1 cellular context compared by ENCODE assay signal in the genomic region with DNA sequence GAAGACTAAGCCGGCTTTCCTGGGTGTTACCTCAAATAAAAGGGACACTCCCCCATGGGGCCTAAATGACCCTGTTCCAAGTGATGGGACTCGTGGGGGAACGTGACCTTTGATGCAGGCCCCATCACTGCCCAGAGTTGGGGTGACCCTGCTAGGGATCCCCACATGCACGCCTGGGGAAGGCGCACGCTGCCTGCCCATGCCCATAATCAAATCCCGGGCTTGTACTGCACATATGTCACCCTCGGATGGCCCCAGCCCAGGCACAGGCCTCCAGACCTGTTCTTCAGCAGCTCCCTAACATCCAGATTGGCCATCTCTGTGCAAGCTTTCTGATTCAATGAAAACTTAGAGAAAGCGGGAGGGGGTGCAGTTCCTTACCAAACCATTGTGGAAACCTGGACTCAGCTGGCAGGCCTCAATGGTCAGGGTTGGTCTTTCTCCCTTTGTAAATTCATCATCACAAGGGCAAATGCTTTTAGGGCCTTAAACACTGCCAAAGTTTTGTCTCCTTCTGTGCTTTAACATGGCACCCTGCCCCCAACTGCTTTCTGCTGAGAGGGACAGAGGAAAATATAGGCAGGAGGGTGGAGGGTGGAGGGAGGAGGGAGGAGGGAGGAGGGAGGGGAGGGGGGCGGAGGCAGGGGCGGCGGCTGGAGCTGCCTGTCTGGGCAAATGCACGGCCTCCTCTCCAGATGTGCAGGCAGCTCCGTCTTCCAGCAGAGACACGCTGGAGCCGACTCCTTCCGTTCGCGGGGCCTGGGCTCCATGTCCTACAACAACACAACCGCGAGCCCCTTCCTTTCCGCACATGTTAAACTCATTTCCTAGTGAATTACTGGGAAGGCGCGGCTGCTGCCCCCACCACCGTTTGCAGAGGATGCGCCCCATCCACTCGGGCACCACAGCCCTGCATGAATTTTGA.
TF ChIP-seq lines count a peak whose summit lies in the region.

No MANE protein-coding gene starts in this region.

TF ChIP-seq in HepG2, 621 proteins besides CTCF, POLR2A, EP300 and RAD21 (continued from another document):
- TF ChIP-seq ATF7 (IDR thresholded peaks at IDR 0.05) (no peak), ATF7 (CRISPR knock-in tag; IDR thresholded peaks at IDR 0.05) (no peak), FOXA1 (IDR thresholded peaks at IDR 0.05) (no peak), FOXA1 (CRISPR knock-in tag; IDR thresholded peaks at IDR 0.05) (no peak)
TF ChIP-seq in HepG2: peak in this region for 0.
